Comparison of ENCODE assay signal across 22 cellular contexts in the genomic region with DNA sequence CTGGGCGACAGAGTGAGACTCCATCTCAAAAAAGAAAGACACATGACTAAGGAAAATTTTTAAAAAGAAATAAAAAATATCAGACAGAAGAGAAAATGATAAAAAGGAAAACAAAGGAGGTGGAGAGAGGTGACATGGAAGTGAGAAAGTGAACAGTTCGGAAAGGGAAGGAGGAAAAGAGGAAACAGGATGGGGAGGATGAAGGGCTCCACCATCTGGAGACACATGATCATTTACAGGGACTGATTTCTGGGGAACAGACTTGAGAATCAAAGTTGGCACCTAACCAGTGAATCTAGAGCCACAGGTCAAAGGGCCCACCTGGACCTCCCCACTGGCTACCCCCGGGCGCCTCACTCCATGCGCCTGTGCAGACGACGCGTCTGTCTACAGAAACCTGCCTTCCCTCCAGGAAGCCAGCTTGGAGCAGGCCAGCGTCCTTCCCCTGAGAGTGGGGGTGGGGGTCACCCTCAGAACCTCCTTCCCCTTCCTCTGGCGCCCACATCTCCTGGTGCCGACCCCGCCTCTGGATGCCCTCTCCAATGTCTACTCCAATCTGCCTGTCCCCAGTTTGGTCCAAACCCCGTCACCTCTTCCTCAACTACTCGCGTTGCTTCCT.
DNase-seq lines count a peak whose midpoint lies in the region; ATAC-seq and TF ChIP-seq lines count a peak whose summit lies in the region.
"Had no signal": no experiment of that assay in that cellular context is flagged by ENCODE, and none has a peak within 500 bp of the region (broad histone marks: within the 10 kb centered on the region; RNA-seq: fewer than 3 reads in every experiment).

No MANE protein-coding gene starts in this region.

- no peak overlapping the region for H2AFZ ChIP-seq in H9 (ENCODE audit: low read length)
- H2AFZ ChIP-seq in osteoblast (ENCODE audit: low read length): no peak overlapping the region

- H3K4ac ChIP-seq in H9 (ENCODE audit: low read depth, low read length): no peak overlapping the region

- H4K20me1 ChIP-seq in H9 (ENCODE audit: control insufficient read depth, insufficient read depth, insufficient read length) (no peaks in the 10 kb centered on the region), osteoblast (ENCODE audit: insufficient read depth, low read length) (peaks cover 32% of the 10 kb centered on the region)

- H3K14ac ChIP-seq in H9 (ENCODE audit: insufficient read depth, low read length): no peak overlapping the region

- no peak overlapping the region for H2BK120ac ChIP-seq in H9 (ENCODE audit: low read depth, low read length, poor library complexity, severe bottlenecking)

- no peaks in the 10 kb centered on the region for H3K23me2 ChIP-seq in H9 (ENCODE audit: insufficient read length, low read depth, low read length, poor library complexity, severe bottlenecking)

- H3K4me2 ChIP-seq in H9 (ENCODE audit: insufficient read depth, insufficient read length, low read length): no peak overlapping the region
- no peak overlapping the region for H3K4me2 ChIP-seq in osteoblast (ENCODE audit: insufficient read depth, low read length)

- intact Hi-C loops in Right ventricle myocardium inferior (cut with DNase I): no loop called here

- no peak overlapping the region for H3K4me3 Mint-ChIP-seq in H9
- H3K4me3 Mint-ChIP-seq: activated naive CD8-positive, alpha-beta T cell; activated T-helper 1 cell treated with anti-CD3 and anti-CD28 coated beads, Interleukin-12 subunit alpha, Interleukin-12 subunit beta, Interleukin-2, Interleukin-4 antibody, amounts not matched to agents 30 ng/mL and 10 ng/mL and 1 ng/mL, durations not matched to agents 14 hours and 24 hours and 36 hours; memory B cell; naive thymus-derived CD8-positive, alpha-beta T cell had no signal

- H3K27ac Mint-ChIP-seq in H9: peak overlapping the region in 2 of 3 experiments; percentile 34 to 85; a peak in 5 of 7 replicates
- H3K27ac Mint-ChIP-seq: activated naive CD8-positive, alpha-beta T cell; activated T-helper 1 cell treated with anti-CD3 and anti-CD28 coated beads, Interleukin-12 subunit alpha, Interleukin-12 subunit beta, Interleukin-2, Interleukin-4 antibody, amounts not matched to agents 30 ng/mL and 10 ng/mL and 1 ng/mL, durations not matched to agents 14 hours and 24 hours and 36 hours; memory B cell; naive thymus-derived CD8-positive, alpha-beta T cell; progenitor cell of endocrine pancreas had no signal

- H3K27me3 Mint-ChIP-seq in H9 (ENCODE audit: low read depth): no peaks in the 10 kb centered on the region; the same call in 1 of the 2 replicates
- H3K27me3 Mint-ChIP-seq: activated naive CD8-positive, alpha-beta T cell; memory B cell; progenitor cell of endocrine pancreas had no signal

- no peak overlapping the region for H4K5ac ChIP-seq in H9 (ENCODE audit: insufficient read length, low read depth, low read length)

- H3K79me2 ChIP-seq in H9 (ENCODE audit: insufficient read depth, low read length): no peaks in the 10 kb centered on the region
- H3K79me2 ChIP-seq in osteoblast (ENCODE audit: insufficient read depth, low read length): peaks cover 44% of the 10 kb centered on the region

- H2BK5ac ChIP-seq in H9 (ENCODE audit: insufficient read length, low read length): no peak overlapping the region

- H3K36me3 ChIP-seq in osteoblast (ENCODE audit: insufficient read depth, low read length): peaks cover 64% of the 10 kb centered on the region

- no peak overlapping the region for H4K8ac ChIP-seq in H9 (replicated peaks; ENCODE audit: insufficient read length, low read depth, low read length)

- H3K9me3 ChIP-seq in H9 (ENCODE audit: control insufficient read depth, low read depth, low read length) (no peaks in the 10 kb centered on the region), osteoblast (ENCODE audit: low read depth, low read length) (peaks cover 3% of the 10 kb centered on the region)

- WGBS in H9 (ENCODE audit: extremely low coverage, insufficient read length, low lambda C conversion rate): no CpG with 5 or more reads among the region's 15 CpGs

- H2BK12ac ChIP-seq in H9 (ENCODE audit: insufficient read length, low read depth, low read length): no peak overlapping the region

- peaks cover 0 to 2% of the 10 kb centered on the region in 2 experiments; a peak in 1 of 4 replicates for H3K4me1 Mint-ChIP-seq in H9
- H3K4me1 Mint-ChIP-seq: naive thymus-derived CD8-positive, alpha-beta T cell had no signal

- no peak overlapping the region for H3K4me3 ChIP-seq in osteoblast (ENCODE audit: insufficient read depth, low read length)

- no peak overlapping the region for H3K23ac ChIP-seq in H9 (ENCODE audit: insufficient read length, low read depth, low read length)

- no peaks in the 10 kb centered on the region for H3K27me3 ChIP-seq in H9 (ENCODE audit: insufficient read depth, low read length)
- H3K27me3 ChIP-seq in osteoblast (ENCODE audit: insufficient read depth, low read length): no peaks in the 10 kb centered on the region

- H3K4me1 ChIP-seq in H9 (ENCODE audit: insufficient read depth, low read length) (no peaks in the 10 kb centered on the region), osteoblast (ENCODE audit: insufficient read depth, low read length) (peaks cover 16% of the 10 kb centered on the region)

- no peak overlapping the region for H3K27ac ChIP-seq in H9 (ENCODE audit: insufficient read length, low read depth, low read length)
- H3K27ac ChIP-seq in osteoblast (ENCODE audit: low read depth, low read length): no peak overlapping the region

- TF ChIP-seq CTCF in H9 (conservative IDR thresholded peaks at IDR 0.05): peak; percentile 27; the same call in 2 of the 3 replicates
- no peak for TF ChIP-seq CTCF in osteoblast (IDR thresholded peaks at IDR 0.05; ENCODE audit: extremely low read depth, low read depth, low read length)

- no peak for ATAC-seq in Right ventricle myocardium inferior
- ATAC-seq: naive thymus-derived CD8-positive, alpha-beta T cell had no signal

- H3K56ac ChIP-seq in H9 (ENCODE audit: insufficient read length, low read depth, low read length): no peak overlapping the region

- H3K36me3 Mint-ChIP-seq in H9 (ENCODE audit: insufficient read depth in 1 of 3, low read depth in 3 of 3): peaks cover 22 to 90% (median 64%) of the 10 kb centered on the region in 3 experiments

- DNase-seq in H9: no peak
- DNase-seq in MV-4-11 (lab: John Stamatoyannopoulos, UW): peak; percentile 25
- DNase-seq in cerebellum (ENCODE audit: low spot score): peak; percentile 41
- peak; percentile 37 for DNase-seq in osteoblast (ENCODE audit: insufficient read length, low spot score, missing footprints)
- DNase-seq in Right ventricle myocardium inferior (ENCODE audit: missing footprints): no peak
- DNase-seq in NCI-H2227 (lab: John Stamatoyannopoulos, UW; ENCODE audit: unreplicated experiment): no peak
- no peak for DNase-seq in KG1 (lab: John Stamatoyannopoulos, UW)
- no peak for DNase-seq in NCI-H748 (lab: John Stamatoyannopoulos, UW; ENCODE audit: unreplicated experiment)
- DNase-seq: activated CD4-positive, alpha-beta T cell treated with anti-CD3 and anti-CD28 coated beads for 1 hour; Calu3; dermis blood vessel endothelial cell; foreskin melanocyte; kidney glomerular epithelial cell; naive thymus-derived CD8-positive, alpha-beta T cell; NCI-H1930; NCI-H446 treated with DMSO at 0.1 percent for 48 hours; OCI-M1; stimulated activated CD4-positive, alpha-beta T cell treated with anti-CD3 and anti-CD28 coated beads, Interleukin-4, amount 100 ng/mL, for 1 hour had no signal

- no peak overlapping the region for H4K91ac ChIP-seq in H9 (ENCODE audit: insufficient read length, low read depth, low read length)

- no peak overlapping the region for H3K18ac ChIP-seq in H9 (ENCODE audit: insufficient read length, low read depth, low read length)

- no peaks in the 10 kb centered on the region for H3K79me1 ChIP-seq in H9 (ENCODE audit: insufficient read depth, low read depth, low read length, poor library complexity, severe bottlenecking)

- no peak overlapping the region for H2AK5ac ChIP-seq in H9 (ENCODE audit: insufficient read length, low read length)

- H2BK20ac ChIP-seq in H9 (ENCODE audit: low read depth, low read length, poor library complexity, severe bottlenecking): no peak overlapping the region

- no peak overlapping the region for H2BK15ac ChIP-seq in H9 (ENCODE audit: low read depth, low read length)

- H3K9ac ChIP-seq in H9 (ENCODE audit: extremely low read depth, insufficient read length, low read length): no peak overlapping the region

- peaks cover 7% of the 10 kb centered on the region in 2 experiments for H3K9me3 Mint-ChIP-seq in H9

- no peak overlapping the region for H3T11ph ChIP-seq in H9 (ENCODE audit: low read length)

Comparison
In these comparisons a context has a peak if more than half of its experiments do, and no peak if none do; other contexts are left out.
1. DNase-seq: peak in MV-4-11 (single experiment), cerebellum (single experiment) and osteoblast (single experiment); none in H9 (single experiment), Right ventricle myocardium inferior (single experiment), NCI-H2227 (single experiment), KG1 (single experiment) and NCI-H748 (single experiment).